ENCODE assay signal across 20 cellular contexts in genomic region chr12:113900711-113901110, GRCh38.
"Had no signal": no experiment of that assay in that cellular context is flagged by ENCODE, and none has a peak within 500 bp of the region (broad histone marks: within the 10 kb centered on the region; RNA-seq: fewer than 3 reads in every experiment).

No MANE protein-coding gene starts in this region.

- H3K36me3 Mint-ChIP-seq: WTC11 had no signal

- DNase-seq: activated CD4-positive, alpha-beta memory T cell treated with anti-CD3 and anti-CD28 coated beads, Interleukin-2, amount 10 ng/mL, durations not matched to agents 7 days and 5 days; activated CD4-positive, alpha-beta T cell treated with anti-CD3 and anti-CD28 coated beads for 4 hours; activated effector memory CD4-positive, alpha-beta T cell treated with Interleukin-2 at 50 U/mL for 16 hours; activated naive CD4-positive, alpha-beta T cell treated with anti-CD3 and anti-CD28 coated beads, Interleukin-2, amount 50 U/mL, for 16 hours; activated T-cell treated with anti-CD3 and anti-CD28 coated beads, Interleukin-2, amount 50 U/mL, for 4 hours; adrenal gland; colonic mucosa; gastrocnemius medialis; heart left ventricle; immature natural killer cell; left cardiac atrium; ovary; stimulated activated CD4-positive, alpha-beta T cell treated with anti-CD3 and anti-CD28 coated beads, Interleukin-12 subunit alpha, Interleukin-12 subunit beta, amount 100 ng/mL, for 4 hours; stimulated activated CD4-positive, alpha-beta T cell treated with anti-CD3 and anti-CD28 coated beads, Interleukin-2, amount 100 ng/mL, for 24 hours; stomach had no signal

- ATAC-seq: activated T-cell treated with anti-CD3 and anti-CD28 coated beads, Interleukin-2, amount 50 U/mL, for 4 hours; gastrocnemius medialis; WTC11 had no signal

- H3K9me3 ChIP-seq: adrenal gland, colonic mucosa, gastrocnemius medialis, heart left ventricle, ovary, stomach, thoracic aorta, vagina had no signal

- H3K27ac ChIP-seq: adrenal gland, colonic mucosa, gastrocnemius medialis, heart left ventricle, ovary, stomach, thoracic aorta, vagina had no signal

- H3K36me3 ChIP-seq: adrenal gland, colonic mucosa, ovary, vagina had no signal

- H3K4me1 ChIP-seq: adrenal gland, colonic mucosa, gastrocnemius medialis, stomach had no signal

- H3K27ac Mint-ChIP-seq: activated CD4-positive, alpha-beta memory T cell treated with anti-CD3 and anti-CD28 coated beads, Interleukin-2, amount 10 ng/mL, durations not matched to agents 7 days and 5 days; immature natural killer cell; mesothelial cell of epicardium had no signal

- H3K27me3 Mint-ChIP-seq: activated CD4-positive, alpha-beta memory T cell treated with anti-CD3 and anti-CD28 coated beads, Interleukin-2, amount 10 ng/mL, durations not matched to agents 7 days and 5 days had no signal

- H3K4me3 ChIP-seq: adrenal gland, colonic mucosa, gastrocnemius medialis, heart left ventricle, lung, ovary, stomach, thoracic aorta, vagina had no signal

- H3K4me1 Mint-ChIP-seq: activated CD4-positive, alpha-beta memory T cell treated with anti-CD3 and anti-CD28 coated beads, Interleukin-2, amount 10 ng/mL, durations not matched to agents 7 days and 5 days; immature natural killer cell had no signal

- H3K9me3 Mint-ChIP-seq: activated CD4-positive, alpha-beta memory T cell treated with anti-CD3 and anti-CD28 coated beads, Interleukin-2, amount 10 ng/mL, durations not matched to agents 7 days and 5 days; activated T-cell treated with anti-CD3 and anti-CD28 coated beads, Interleukin-2, amount 50 U/mL, for 4 hours; immature natural killer cell; WTC11 had no signal

- H3K27me3 ChIP-seq: adrenal gland, colonic mucosa, gastrocnemius medialis, heart left ventricle, ovary, stomach, vagina had no signal

- H3K4me3 Mint-ChIP-seq: activated CD4-positive, alpha-beta memory T cell treated with anti-CD3 and anti-CD28 coated beads, Interleukin-2, amount 10 ng/mL, durations not matched to agents 7 days and 5 days; activated T-cell treated with anti-CD3 and anti-CD28 coated beads, Interleukin-2, amount 50 U/mL, for 4 hours; immature natural killer cell; mesothelial cell of epicardium; WTC11 had no signal
